11 cellular contexts compared by ENCODE assay signal in the genomic region with DNA sequence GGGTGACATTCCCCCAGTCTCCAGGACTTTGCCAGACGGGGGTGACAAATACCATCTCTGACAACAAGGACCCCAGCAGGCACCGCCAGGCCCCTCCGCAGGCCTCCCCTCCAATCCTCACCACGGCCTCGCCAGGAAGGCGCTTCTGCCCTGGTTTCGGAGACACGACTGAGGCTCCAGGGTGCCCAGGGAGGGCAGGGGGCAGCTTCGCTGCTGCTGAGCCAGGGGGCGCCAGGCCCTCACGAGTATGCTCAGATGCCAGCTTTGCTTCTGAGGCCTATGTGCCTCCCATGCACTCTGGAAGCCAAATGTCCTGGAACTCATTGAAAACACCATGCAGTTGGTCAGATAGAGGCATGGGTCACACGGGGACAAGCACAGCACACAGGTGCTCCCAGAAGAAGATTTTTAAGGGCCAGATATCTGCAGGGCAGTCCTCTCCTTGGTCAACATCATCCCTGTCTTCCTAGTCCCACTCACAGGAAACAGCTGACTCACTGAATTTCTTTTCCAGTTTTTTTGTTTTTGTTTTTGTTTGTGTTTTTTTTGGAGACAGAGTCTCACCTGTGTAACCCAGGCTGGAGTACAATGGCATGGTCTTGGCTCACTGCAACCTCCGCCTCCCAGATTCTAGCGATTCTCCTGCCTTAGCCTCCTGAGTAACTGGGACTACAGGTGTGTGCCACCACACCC. TPM values are rescaled to one million over a fixed set of nuclear protein-coding genes. Genes with fewer than 3 reads are reported as not detected.
DNase-seq lines count a peak whose midpoint lies in the region; ATAC-seq and FAIRE-seq lines count a peak whose summit lies in the region.
"Had no signal": no experiment of that assay in that cellular context is flagged by ENCODE, and none has a peak within 500 bp of the region (broad histone marks: within the 10 kb centered on the region; RNA-seq: fewer than 3 reads in every experiment).

No MANE protein-coding gene starts in this region.

- H3K18ac ChIP-seq in mesenchymal stem cell (ENCODE audit: low read depth in 1 of 2, low read length in 2 of 2) = no peak overlapping the region

- H3K79me1 ChIP-seq in mesenchymal stem cell (replicated peaks; ENCODE audit: low read length, poor library complexity, severe bottlenecking) = peaks cover 32% of the 10 kb centered on the region

- ATAC-seq in HG03469 (IDR thresholded peaks at IDR 0.05; ENCODE audit: unreplicated experiment) = no peak
- no peak for ATAC-seq in GM21723 (IDR thresholded peaks at IDR 0.05; ENCODE audit: unreplicated experiment)
- ATAC-seq: pancreas had no signal

- H2AFZ ChIP-seq in mesenchymal stem cell (ENCODE audit: low read depth, low read length) = no peak overlapping the region

- no peak for FAIRE-seq in HTR-8/SVneo (lab: Jason Lieb, UNC)
- FAIRE-seq: pancreas had no signal

- H3K27ac ChIP-seq in mesenchymal stem cell (ENCODE audit: low read length, poor library complexity, severe bottlenecking) = no peak overlapping the region
- H3K27ac ChIP-seq: pancreas had no signal

- no peak overlapping the region for H3K14ac ChIP-seq in mesenchymal stem cell (ENCODE audit: low read length in 2 of 2)

- no peak overlapping the region for H3K23ac ChIP-seq in mesenchymal stem cell (ENCODE audit: low read length in 2 of 2)

- H3K4me3 Mint-ChIP-seq in activated naive CD8-positive, alpha-beta T cell treated with anti-CD3 and anti-CD28 coated beads for 36 hours = no peak overlapping the region

- no peak overlapping the region for H2BK120ac ChIP-seq in mesenchymal stem cell (ENCODE audit: low read depth, low read length)

- no peak overlapping the region for H3K9ac ChIP-seq in mesenchymal stem cell (ENCODE audit: low read length)

- no peaks in the 10 kb centered on the region for H3K4me1 ChIP-seq in mesenchymal stem cell (ENCODE audit: control insufficient read depth, insufficient read depth, low read depth, low read length)
- H3K4me1 ChIP-seq: pancreas had no signal

- H3K27me3 ChIP-seq in mesenchymal stem cell (ENCODE audit: control insufficient read depth in 1 of 2, insufficient read depth in 1 of 2, low read length in 2 of 2) = no peaks in the 10 kb centered on the region
- H3K27me3 ChIP-seq: pancreas had no signal

- peaks cover 0 to 14% of the 10 kb centered on the region in 2 experiments for H3K36me3 ChIP-seq in mesenchymal stem cell (ENCODE audit: control insufficient read depth in 1 of 2, insufficient read depth in 2 of 2, low read depth in 1 of 2, low read length in 2 of 2)
- H3K36me3 ChIP-seq: pancreas had no signal

- 91% methylated on average over 14 of the region's 14 CpGs for WGBS in mesenchymal stem cell

- H2BK5ac ChIP-seq in mesenchymal stem cell (ENCODE audit: low read depth, low read length, poor library complexity, severe bottlenecking) = no peak overlapping the region

- H3K9me3 ChIP-seq in mesenchymal stem cell (ENCODE audit: control insufficient read depth, low read length) = no peaks in the 10 kb centered on the region
- H3K9me3 ChIP-seq: pancreas had no signal

- no peak overlapping the region for H3K4me3 ChIP-seq in mesenchymal stem cell (ENCODE audit: insufficient read depth in 1 of 2, low read depth in 1 of 2, low read length in 2 of 2)
- H3K4me3 ChIP-seq: pancreas had no signal

- H3K4me1 Mint-ChIP-seq in activated naive CD8-positive, alpha-beta T cell treated with anti-CD3 and anti-CD28 coated beads for 36 hours = peaks cover 3% of the 10 kb centered on the region

- H2BK12ac ChIP-seq in mesenchymal stem cell (ENCODE audit: low read length in 2 of 2) = no peak overlapping the region

- H3K4me2 ChIP-seq in mesenchymal stem cell (ENCODE audit: low read length, poor library complexity, severe bottlenecking) = no peak overlapping the region

- H3K9me3 Mint-ChIP-seq in activated naive CD8-positive, alpha-beta T cell treated with anti-CD3 and anti-CD28 coated beads for 36 hours = no peaks in the 10 kb centered on the region

- H2BK15ac ChIP-seq in mesenchymal stem cell (ENCODE audit: low read depth, poor library complexity, severe bottlenecking) = no peak overlapping the region

- H3K27me3 Mint-ChIP-seq in activated naive CD8-positive, alpha-beta T cell treated with anti-CD3 and anti-CD28 coated beads for 36 hours = no peaks in the 10 kb centered on the region

- no peak overlapping the region for H3K27ac Mint-ChIP-seq in activated naive CD8-positive, alpha-beta T cell treated with anti-CD3 and anti-CD28 coated beads for 36 hours

- no peak overlapping the region for H2AK5ac ChIP-seq in mesenchymal stem cell (ENCODE audit: low read length, severe bottlenecking)

- no peak overlapping the region for H4K8ac ChIP-seq in mesenchymal stem cell (ENCODE audit: low read length)

- no peaks in the 10 kb centered on the region for H3K36me3 Mint-ChIP-seq in activated naive CD8-positive, alpha-beta T cell treated with anti-CD3 and anti-CD28 coated beads for 36 hours

- DNase-seq in COLO668 (lab: John Stamatoyannopoulos, UW; ENCODE audit: unreplicated experiment) = peak; percentile 33
- peak; percentile 45 for DNase-seq in HTR-8/SVneo (ENCODE audit: insufficient read length, low spot score)
- DNase-seq in activated naive CD8-positive, alpha-beta T cell treated with anti-CD3 and anti-CD28 coated beads for 36 hours = peak; percentile 38
- peak; percentile 18 for DNase-seq in midbrain (lab: John Stamatoyannopoulos, UW)
- DNase-seq in mesenchymal stem cell = no peak
- DNase-seq in activated gamma-delta T cell treated with Interleukin-2 at 50 U/mL for 16 hours = no peak
- DNase-seq: activated CD4-positive, CD25-positive, alpha-beta regulatory T cell treated with anti-CD3 and anti-CD28 coated beads, Interleukin-2, amount 50 U/mL, for 72 hours; NCI-H2107 had no signal

- H3K4ac ChIP-seq in mesenchymal stem cell (ENCODE audit: low read depth in 1 of 2, low read length in 2 of 2) = no peak overlapping the region

- no peak overlapping the region for H4K91ac ChIP-seq in mesenchymal stem cell (ENCODE audit: low read length)

RNA-seq across cellular contexts. Expression of gene BID, which starts 19.9 kb away (rescaled TPM):
- 10 to 100 TPM; 19.6 to 22.0 TPM for total RNA-seq in activated naive CD8-positive, alpha-beta T cell treated with anti-CD3 and anti-CD28 coated beads for 36 hours
- polyA plus RNA-seq in mesenchymal stem cell (2013, experiment 1 of 2) = 25.7 TPM
- polyA plus RNA-seq in mesenchymal stem cell (2013, experiment 2 of 2) = 25.8 TPM

Comparison
In these comparisons a context has a peak if more than half of its experiments do, and no peak if none do; other contexts are left out.
1. DNase-seq: peak in COLO668 (single experiment), HTR-8/SVneo (single experiment), activated naive CD8-positive, alpha-beta T cell treated with anti-CD3 and anti-CD28 coated beads for 36 hours (single experiment) and midbrain (single experiment); none in mesenchymal stem cell (single experiment) and activated gamma-delta T cell treated with Interleukin-2 at 50 U/mL for 16 hours (single experiment).